ENCODE assay signal across 1 cellular context in the genomic region with DNA sequence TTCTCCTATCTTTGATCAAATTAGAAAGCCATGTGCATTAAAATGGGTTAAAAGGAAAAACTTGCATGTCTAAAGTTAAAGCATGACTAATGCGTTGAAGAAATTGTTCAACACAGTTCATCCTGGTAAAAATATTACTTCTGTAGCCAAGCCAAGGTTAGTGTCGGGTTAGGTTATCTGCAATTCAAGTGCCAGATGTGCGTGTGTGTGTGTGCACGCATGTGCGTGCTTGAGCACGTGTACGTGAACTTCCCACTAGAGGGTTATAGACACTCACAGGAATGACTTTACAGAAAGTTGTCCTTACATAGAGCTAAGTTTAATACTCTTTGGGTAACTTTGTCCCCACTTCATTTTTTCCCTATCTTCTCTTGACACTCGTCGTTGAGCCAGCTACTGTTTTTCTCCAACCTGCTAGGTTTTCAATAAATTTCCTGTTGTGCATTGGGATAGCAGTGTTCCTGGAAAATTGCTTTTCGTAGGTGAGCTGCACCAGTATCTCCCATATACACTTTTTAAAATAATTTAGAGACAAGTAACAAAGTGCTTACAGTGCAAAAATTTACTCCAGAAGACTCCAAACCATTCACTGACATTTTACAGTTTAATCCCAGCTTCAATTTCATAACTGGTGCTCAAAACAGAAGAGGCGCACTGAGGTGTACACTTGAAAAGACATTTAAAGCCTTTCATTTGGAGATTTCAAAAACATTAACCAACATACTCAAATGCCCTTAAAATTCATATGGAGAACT.
A peak's percentile ranks its signal among the peaks of the same experiment; 100 is the strongest.
TF ChIP-seq lines count a peak whose summit lies in the region.

No MANE protein-coding gene starts in this region.

TF ChIP-seq in K562, 482 proteins besides CTCF, POLR2A, EP300 and RAD21 (continued from another document):
- TF ChIP-seq KHSRP (IDR thresholded peaks at IDR 0.05): no peak
- peak; percentile 59; the same call in 1 of the 2 replicates for TF ChIP-seq MAFF (IDR thresholded peaks at IDR 0.05; ENCODE audit: low read length)
